In the genomic region with DNA sequence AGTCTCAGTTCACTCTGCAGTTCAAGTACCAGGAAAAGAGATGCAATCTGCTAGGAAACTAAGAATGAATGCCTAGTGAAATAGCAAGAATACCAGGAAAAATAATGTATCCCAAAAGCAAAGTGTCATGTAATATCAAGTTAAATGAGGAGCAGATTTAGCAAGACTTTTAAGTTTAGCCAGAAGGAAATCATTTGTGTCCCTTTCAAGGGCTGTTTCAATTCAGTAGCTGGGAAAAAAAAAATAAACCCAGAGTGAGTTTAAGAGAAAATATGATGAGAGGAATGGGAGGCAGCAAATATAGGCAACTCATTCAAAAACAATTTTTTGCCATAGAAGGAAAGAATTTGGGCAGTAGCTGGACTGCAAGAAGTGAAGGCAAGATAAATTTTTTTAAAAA, we compare ENCODE assay signal across 22 cellular contexts.
"Had no signal": no experiment of that assay in that cellular context is flagged by ENCODE, and none has a peak within 500 bp of the region (broad histone marks: within the 10 kb centered on the region; RNA-seq: fewer than 3 reads in every experiment).

No MANE protein-coding gene starts in this region.

- H3K4me1 Mint-ChIP-seq: activated CD4-positive, alpha-beta T cell treated with anti-CD3 and anti-CD28 coated beads, Interleukin-2, amount 10 ng/mL, durations not matched to agents 7 days and 5 days; naive thymus-derived CD8-positive, alpha-beta T cell; stimulated activated naive CD8-positive, alpha-beta T cell treated with anti-CD3 and anti-CD28 coated beads, Interleukin-15, amount 100 ng/mL, for 72 hours had no signal

- H3K79me2 ChIP-seq: parathyroid adenoma had no signal

- H3K27ac Mint-ChIP-seq: activated CD4-positive, alpha-beta T cell treated with anti-CD3 and anti-CD28 coated beads, Interleukin-2, amount 10 ng/mL, durations not matched to agents 7 days and 5 days; naive thymus-derived CD8-positive, alpha-beta T cell; stimulated activated naive CD8-positive, alpha-beta T cell treated with anti-CD3 and anti-CD28 coated beads, Interleukin-15, amount 100 ng/mL, for 72 hours had no signal

- FAIRE-seq: keratinocyte had no signal

- H3K27me3 Mint-ChIP-seq: activated CD4-positive, alpha-beta T cell treated with anti-CD3 and anti-CD28 coated beads, Interleukin-2, amount 10 ng/mL, durations not matched to agents 7 days and 5 days; naive thymus-derived CD8-positive, alpha-beta T cell; stimulated activated naive CD8-positive, alpha-beta T cell treated with anti-CD3 and anti-CD28 coated beads, Interleukin-15, amount 100 ng/mL, for 72 hours had no signal

- H3K4me3 ChIP-seq: cardiac muscle cell, dorsolateral prefrontal cortex, lower lobe of right lung, right lobe of liver, smooth muscle cell, suprapubic skin, transverse colon, vagina had no signal

- H3K36me3 ChIP-seq: cardiac muscle cell, lower lobe of right lung, right lobe of liver, suprapubic skin, transverse colon, vagina had no signal

- DNase-seq: activated CD4-positive, alpha-beta T cell treated with anti-CD3 and anti-CD28 coated beads, Interleukin-2, amount 10 ng/mL, durations not matched to agents 7 days and 5 days; activated CD8-positive, alpha-beta memory T cell treated with anti-CD3 and anti-CD28 coated beads for 24 hours; activated CD8-positive, alpha-beta memory T cell treated with anti-CD3 and anti-CD28 coated beads, Interleukin-2, amount 50 U/mL, for 48 hours; activated effector memory CD4-positive, alpha-beta T cell treated with Interleukin-2 at 50 U/mL for 16 hours; activated naive CD4-positive, alpha-beta T cell treated with anti-CD3 and anti-CD28 coated beads, Interleukin-2, amount 50 U/mL, for 16 hours; activated T-cell treated with anti-CD3 and anti-CD28 coated beads, Interleukin-2, amount 50 U/mL, for 48 hours; dorsolateral prefrontal cortex; foreskin melanocyte; glutamatergic neuron; hippocampal formation; lower lobe of right lung; naive thymus-derived CD8-positive, alpha-beta T cell; right lobe of liver; stimulated activated CD4-positive, alpha-beta T cell treated with anti-CD3 and anti-CD28 coated beads, Interleukin-4, amount 100 ng/mL, for 1 hour; stimulated activated naive CD8-positive, alpha-beta T cell treated with anti-CD3 and anti-CD28 coated beads, Interleukin-15, amount 100 ng/mL, for 72 hours; transverse colon had no signal

- H3K36me3 Mint-ChIP-seq: naive thymus-derived CD8-positive, alpha-beta T cell had no signal

- H3K4me3 Mint-ChIP-seq: activated CD4-positive, alpha-beta T cell treated with anti-CD3 and anti-CD28 coated beads, Interleukin-2, amount 10 ng/mL, durations not matched to agents 7 days and 5 days; naive thymus-derived CD8-positive, alpha-beta T cell; stimulated activated naive CD8-positive, alpha-beta T cell treated with anti-CD3 and anti-CD28 coated beads, Interleukin-15, amount 100 ng/mL, for 72 hours had no signal

- H3K27me3 ChIP-seq: cardiac muscle cell, dorsolateral prefrontal cortex, right lobe of liver, suprapubic skin, transverse colon, vagina had no signal

- H3K9ac ChIP-seq: parathyroid adenoma had no signal

- H3K9me3 ChIP-seq: lower lobe of right lung, right lobe of liver, suprapubic skin, transverse colon, vagina had no signal

- H2AFZ ChIP-seq: parathyroid adenoma had no signal

- H3K4me2 ChIP-seq: smooth muscle cell had no signal

- H3K27ac ChIP-seq: cardiac muscle cell, dorsolateral prefrontal cortex, lower lobe of right lung, parathyroid adenoma, right lobe of liver, suprapubic skin, transverse colon, vagina had no signal

- H3K4me1 ChIP-seq: lower lobe of right lung, parathyroid adenoma, right lobe of liver, suprapubic skin, vagina had no signal
